30 cellular contexts compared by ENCODE assay signal in genomic region chr5:90136952-90137528, GRCh38.
"Had no signal": no experiment of that assay in that cellular context is flagged by ENCODE, and none has a peak within 500 bp of the region (broad histone marks: within the 10 kb centered on the region; RNA-seq: fewer than 3 reads in every experiment).

No MANE protein-coding gene starts in this region.

- H3K4me1 Mint-ChIP-seq: activated CD4-positive, alpha-beta memory T cell treated with anti-CD3 and anti-CD28 coated beads, Interleukin-2, amount 10 ng/mL, durations not matched to agents 7 days and 5 days; activated CD4-positive, alpha-beta T cell treated with anti-CD3 and anti-CD28 coated beads for 36 hours; activated naive CD8-positive, alpha-beta T cell treated with anti-CD3 and anti-CD28 coated beads, Interleukin-2, amount 10 ng/mL, durations not matched to agents 7 days and 5 days; activated T-helper 17 cell treated with anti-CD3 and anti-CD28 coated beads, Interleukin-2, amount 50 U/mL, for 72 hours had no signal

- H3K4me3 ChIP-seq: adrenal gland, breast epithelium had no signal

- H3K27me3 Mint-ChIP-seq: activated CD4-positive, alpha-beta memory T cell treated with anti-CD3 and anti-CD28 coated beads, Interleukin-2, amount 10 ng/mL, durations not matched to agents 7 days and 5 days; activated CD4-positive, alpha-beta T cell treated with anti-CD3 and anti-CD28 coated beads for 36 hours; activated naive CD8-positive, alpha-beta T cell treated with anti-CD3 and anti-CD28 coated beads, Interleukin-2, amount 10 ng/mL, durations not matched to agents 7 days and 5 days; activated T-helper 17 cell treated with anti-CD3 and anti-CD28 coated beads, Interleukin-2, amount 50 U/mL, for 72 hours had no signal

- ATAC-seq: activated CD4-positive, alpha-beta T cell treated with anti-CD3 and anti-CD28 coated beads for 36 hours; activated T-helper 17 cell treated with anti-CD3 and anti-CD28 coated beads, Interleukin-2, amount 50 U/mL, for 72 hours; Panc1; Right ventricle myocardium inferior had no signal

- H3K9ac ChIP-seq: SK-N-SH had no signal

- H3K9me3 ChIP-seq: adrenal gland, breast epithelium, SK-N-SH had no signal

- H3K36me3 Mint-ChIP-seq: activated naive CD8-positive, alpha-beta T cell treated with anti-CD3 and anti-CD28 coated beads, Interleukin-2, amount 10 ng/mL, durations not matched to agents 7 days and 5 days had no signal

- H3K27ac Mint-ChIP-seq: activated CD4-positive, alpha-beta memory T cell treated with anti-CD3 and anti-CD28 coated beads, Interleukin-2, amount 10 ng/mL, durations not matched to agents 7 days and 5 days; activated CD4-positive, alpha-beta T cell treated with anti-CD3 and anti-CD28 coated beads for 36 hours; activated naive CD8-positive, alpha-beta T cell treated with anti-CD3 and anti-CD28 coated beads, Interleukin-2, amount 10 ng/mL, durations not matched to agents 7 days and 5 days; activated T-helper 17 cell treated with anti-CD3 and anti-CD28 coated beads, Interleukin-2, amount 50 U/mL, for 72 hours had no signal

- H3K4me1 ChIP-seq: breast epithelium had no signal

- H3K27me3 ChIP-seq: adrenal gland, breast epithelium had no signal

- DNase-seq: activated CD4-positive, alpha-beta memory T cell treated with anti-CD3 and anti-CD28 coated beads, Interleukin-2, amount 10 ng/mL, durations not matched to agents 7 days and 5 days; activated CD4-positive, alpha-beta T cell treated with anti-CD3 and anti-CD28 coated beads for 36 hours; activated CD4-positive, alpha-beta T cell treated with anti-CD3 and anti-CD28 coated beads, Interleukin-2, amount 50 U/mL, for 1 hour; activated gamma-delta T cell treated with Interleukin-2 at 50 U/mL for 16 hours; activated naive CD4-positive, alpha-beta T cell treated with anti-CD3 and anti-CD28 coated beads, Interleukin-2, amount 50 U/mL, for 16 hours; activated naive CD8-positive, alpha-beta T cell treated with anti-CD3 and anti-CD28 coated beads, Interleukin-2, amount 10 ng/mL, durations not matched to agents 7 days and 5 days; activated T-cell treated with anti-CD3 and anti-CD28 coated beads for 4 hours; activated T-cell treated with anti-CD3 and anti-CD28 coated beads, Interleukin-2, amount 50 U/mL, for 48 hours; adrenal gland; anterior cingulate cortex; caudate nucleus; KBM-7; NCI-H1048; NCI-H1694; NCI-H2029; NCI-H2107; NCI-H2171 treated with DMSO at 0.1 percent for 48 hours; NCI-H226; NCI-H510A; NCI-H526 treated with DMSO at 0.1 percent for 48 hours; NCI-H82; OCI-M1; RPMI8226; SK-N-SH; T-helper 1 cell; WERI-Rb-1 had no signal

- H3K4me3 Mint-ChIP-seq: activated CD4-positive, alpha-beta memory T cell treated with anti-CD3 and anti-CD28 coated beads, Interleukin-2, amount 10 ng/mL, durations not matched to agents 7 days and 5 days; activated CD4-positive, alpha-beta T cell treated with anti-CD3 and anti-CD28 coated beads for 36 hours; activated naive CD8-positive, alpha-beta T cell treated with anti-CD3 and anti-CD28 coated beads, Interleukin-2, amount 10 ng/mL, durations not matched to agents 7 days and 5 days; activated T-helper 17 cell treated with anti-CD3 and anti-CD28 coated beads, Interleukin-2, amount 50 U/mL, for 72 hours had no signal

- H3K9me3 Mint-ChIP-seq: activated CD4-positive, alpha-beta memory T cell treated with anti-CD3 and anti-CD28 coated beads, Interleukin-2, amount 10 ng/mL, durations not matched to agents 7 days and 5 days; activated naive CD8-positive, alpha-beta T cell treated with anti-CD3 and anti-CD28 coated beads, Interleukin-2, amount 10 ng/mL, durations not matched to agents 7 days and 5 days had no signal

- H3K36me3 ChIP-seq: adrenal gland, breast epithelium, WERI-Rb-1 had no signal

- H3K4me2 ChIP-seq: SK-N-SH had no signal

- H3K27ac ChIP-seq: adrenal gland, breast epithelium, WERI-Rb-1 had no signal
